ENCODE assay signal across 15 cellular contexts in genomic region chr15:87877114-87877810, GRCh38.
DNase-seq lines count a peak whose midpoint lies in the region; ATAC-seq and TF ChIP-seq lines count a peak whose summit lies in the region.
"Had no signal": no experiment of that assay in that cellular context is flagged by ENCODE, and none has a peak within 500 bp of the region (broad histone marks: within the 10 kb centered on the region; RNA-seq: fewer than 3 reads in every experiment).

No MANE protein-coding gene starts in this region.

- H3K9me3 Mint-ChIP-seq in CD14-positive monocyte: peaks cover 0 to 2% (median 0%) of the 10 kb centered on the region in 7 donors
- H3K9me3 Mint-ChIP-seq: activated T-helper 1 cell treated with anti-CD3 and anti-CD28 coated beads, Interleukin-12 subunit alpha, Interleukin-12 subunit beta, Interleukin-2, Interleukin-4 antibody, amounts not matched to agents 30 ng/mL and 10 ng/mL and 1 ng/mL, durations not matched to agents 14 hours and 24 hours and 36 hours had no signal

- no peak for ATAC-seq in GM21390 (IDR thresholded peaks at IDR 0.05; ENCODE audit: unreplicated experiment)
- ATAC-seq in HG02610 (IDR thresholded peaks at IDR 0.05; ENCODE audit: unreplicated experiment): no peak
- ATAC-seq: HCT116 had no signal

- H3K27me3 Mint-ChIP-seq in CD14-positive monocyte (ENCODE audit: low read depth in 3 of 3): peaks cover 0 to 5% (median 5%) of the 10 kb centered on the region in 3 donors

- in situ Hi-C loops in astrocyte of the cerebellum (cut with HindIII; ENCODE audit: low sequenced_read_pairs): no loop called here

- H3K4me1 Mint-ChIP-seq in CD14-positive monocyte: peaks cover 37% of the 10 kb centered on the region

- H3K4me3 Mint-ChIP-seq in CD14-positive monocyte: peak overlapping the region in 1 of 2 donors; percentile 11
- H3K4me3 Mint-ChIP-seq: activated T-helper 1 cell treated with anti-CD3 and anti-CD28 coated beads, Interleukin-12 subunit alpha, Interleukin-12 subunit beta, Interleukin-2, Interleukin-4 antibody, amounts not matched to agents 30 ng/mL and 10 ng/mL and 1 ng/mL, durations not matched to agents 14 hours and 24 hours and 36 hours had no signal

- TF ChIP-seq CTCF in CD14-positive monocyte (IDR thresholded peaks at IDR 0.05): no peak
- TF ChIP-seq CTCF in astrocyte of the cerebellum (IDR thresholded peaks at IDR 0.05; ENCODE audit: low read depth, low read length, missing control alignments): no peak

- no peak overlapping the region for H3K4me3 ChIP-seq in astrocyte of the cerebellum (ENCODE audit: low read depth, low read length)
- H3K4me3 ChIP-seq: BLaER1, SK-N-MC had no signal

- peak overlapping the region in 5 of 7 donors; percentile 3 to 69 (median 50) for H3K27ac Mint-ChIP-seq in CD14-positive monocyte
- H3K27ac Mint-ChIP-seq: activated T-helper 1 cell treated with anti-CD3 and anti-CD28 coated beads, Interleukin-12 subunit alpha, Interleukin-12 subunit beta, Interleukin-2, Interleukin-4 antibody, amounts not matched to agents 30 ng/mL and 10 ng/mL and 1 ng/mL, durations not matched to agents 14 hours and 24 hours and 36 hours had no signal

- intact Hi-C loops in CD14-positive monocyte (cut with micrococcal nuclease): no loop called here

- DNase-seq in CD14-positive monocyte (ENCODE audit: low spot score) (peak; percentile 44), M059J (ENCODE audit: low read depth) (peak; percentile 91), astrocyte of the cerebellum (ENCODE audit: low read depth) (peak; percentile 26), kidney glomerular epithelial cell (lab: John Stamatoyannopoulos, UW) (peak; percentile 52), mucosa of gallbladder (ENCODE audit: low spot score) (no peak), NK-92 (lab: John Stamatoyannopoulos, UW; ENCODE audit: unreplicated experiment) (no peak)
- DNase-seq: activated CD4-positive, alpha-beta T cell treated with anti-CD3 and anti-CD28 coated beads for 4 hours; central memory CD4-positive, alpha-beta T cell; GF-D8 had no signal

- H3K36me3 Mint-ChIP-seq in CD14-positive monocyte: no peaks in the 10 kb centered on the region

Comparison
In these comparisons a context has a peak if more than half of its experiments do, and no peak if none do; other contexts are left out.
1. DNase-seq: peak in CD14-positive monocyte (single experiment), M059J (single experiment), astrocyte of the cerebellum (single experiment) and kidney glomerular epithelial cell (single experiment); none in mucosa of gallbladder (single experiment) and NK-92 (single experiment).